ENCODE assay signal across 1 cellular context in genomic region chr19:55333870-55334269, GRCh38.
A peak's percentile ranks its signal among the peaks of the same experiment; 100 is the strongest.
TF ChIP-seq lines count a peak whose summit lies in the region.

No MANE protein-coding gene starts in this region.

TF ChIP-seq in HepG2, 621 proteins besides CTCF, POLR2A, EP300 and RAD21 (continued from another document and continues in another):
- no peak for TF ChIP-seq IRF1 (CRISPR knock-in tag; IDR thresholded peaks at IDR 0.05; ENCODE audit: low read depth)
- no peak for TF ChIP-seq U2AF1 (optimal IDR thresholded peaks at IDR 0.05; ENCODE audit: low read depth, low read length)
- TF ChIP-seq, protein P1, sequence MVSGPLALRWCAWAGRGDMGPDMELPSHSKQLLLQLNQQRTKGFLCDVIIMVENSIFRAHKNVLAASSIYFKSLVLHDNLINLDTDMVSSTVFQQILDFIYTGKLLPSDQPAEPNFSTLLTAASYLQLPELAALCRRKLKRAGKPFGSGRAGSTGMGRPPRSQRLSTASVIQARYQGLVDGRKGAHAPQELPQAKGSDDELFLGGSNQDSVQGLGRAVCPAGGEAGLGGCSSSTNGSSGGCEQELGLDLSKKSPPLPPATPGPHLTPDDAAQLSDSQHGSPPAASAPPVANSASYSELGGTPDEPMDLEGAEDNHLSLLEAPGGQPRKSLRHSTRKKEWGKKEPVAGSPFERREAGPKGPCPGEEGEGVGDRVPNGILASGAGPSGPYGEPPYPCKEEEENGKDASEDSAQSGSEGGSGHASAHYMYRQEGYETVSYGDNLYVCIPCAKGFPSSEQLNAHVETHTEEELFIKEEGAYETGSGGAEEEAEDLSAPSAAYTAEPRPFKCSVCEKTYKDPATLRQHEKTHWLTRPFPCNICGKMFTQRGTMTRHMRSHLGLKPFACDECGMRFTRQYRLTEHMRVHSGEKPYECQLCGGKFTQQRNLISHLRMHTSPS (CRISPR knock-in tag; IDR thresholded peaks at IDR 0.05; ENCODE audit: low read depth) = 0 out of 2 replicates have a peak, but pooled peaks have one; percentile 22
- TF ChIP-seq ZNF784 (CRISPR knock-in tag; IDR thresholded peaks at IDR 0.05; ENCODE audit: borderline replicate concordance) = no peak
- no peak for TF ChIP-seq PTBP1 (IDR thresholded peaks at IDR 0.05; ENCODE audit: low read depth, low read length, poor library complexity, severe bottlenecking)
- TF ChIP-seq, protein P2, sequence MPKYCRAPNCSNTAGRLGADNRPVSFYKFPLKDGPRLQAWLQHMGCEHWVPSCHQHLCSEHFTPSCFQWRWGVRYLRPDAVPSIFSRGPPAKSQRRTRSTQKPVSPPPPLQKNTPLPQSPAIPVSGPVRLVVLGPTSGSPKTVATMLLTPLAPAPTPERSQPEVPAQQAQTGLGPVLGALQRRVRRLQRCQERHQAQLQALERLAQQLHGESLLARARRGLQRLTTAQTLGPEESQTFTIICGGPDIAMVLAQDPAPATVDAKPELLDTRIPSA (CRISPR knock-in tag; IDR thresholded peaks at IDR 0.05; ENCODE audit: borderline replicate concordance) = no peak
- TF ChIP-seq ATRX (CRISPR knock-in tag; IDR thresholded peaks at IDR 0.05; ENCODE audit: borderline replicate concordance) = no peak
- TF ChIP-seq NFIC (IDR thresholded peaks at IDR 0.05; ENCODE audit: low read length) = no peak
- peak; percentile 57; the same call in 1 of the 2 replicates for TF ChIP-seq RARA (CRISPR knock-in tag; IDR thresholded peaks at IDR 0.05)
- no peak for TF ChIP-seq ZNF24 (IDR thresholded peaks at IDR 0.05)
- TF ChIP-seq, protein P3, sequence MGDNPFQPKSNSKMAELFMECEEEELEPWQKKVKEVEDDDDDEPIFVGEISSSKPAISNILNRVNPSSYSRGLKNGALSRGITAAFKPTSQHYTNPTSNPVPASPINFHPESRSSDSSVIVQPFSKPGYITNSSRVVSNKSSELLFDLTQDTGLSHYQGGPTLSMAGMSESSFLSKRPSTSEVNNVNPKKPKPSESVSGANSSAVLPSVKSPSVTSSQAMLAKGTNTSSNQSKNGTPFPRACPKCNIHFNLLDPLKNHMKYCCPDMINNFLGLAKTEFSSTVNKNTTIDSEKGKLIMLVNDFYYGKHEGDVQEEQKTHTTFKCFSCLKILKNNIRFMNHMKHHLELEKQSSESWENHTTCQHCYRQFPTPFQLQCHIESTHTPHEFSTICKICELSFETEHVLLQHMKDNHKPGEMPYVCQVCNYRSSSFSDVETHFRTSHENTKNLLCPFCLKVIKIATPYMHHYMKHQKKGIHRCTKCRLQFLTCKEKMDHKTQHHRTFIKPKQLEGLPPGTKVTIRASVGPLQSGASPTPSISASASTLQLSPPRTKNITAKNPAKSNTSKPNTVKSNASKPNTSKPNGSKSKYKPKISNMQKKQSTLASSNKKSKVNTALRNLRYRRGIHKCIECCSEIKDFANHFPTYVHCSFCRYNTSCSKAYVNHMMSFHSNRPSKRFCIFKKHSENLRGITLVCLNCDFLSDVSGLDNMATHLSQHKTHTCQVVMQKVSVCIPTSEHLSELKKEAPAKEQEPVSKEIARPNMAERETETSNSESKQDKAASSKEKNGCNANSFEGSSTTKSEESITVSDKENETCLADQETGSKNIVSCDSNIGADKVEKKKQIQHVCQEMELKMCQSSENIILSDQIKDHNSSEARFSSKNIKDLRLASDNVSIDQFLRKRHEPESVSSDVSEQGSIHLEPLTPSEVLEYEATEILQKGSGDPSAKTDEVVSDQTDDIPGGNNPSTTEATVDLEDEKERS (CRISPR knock-in tag; IDR thresholded peaks at IDR 0.05) = peak; percentile 48; the same call in 1 of the 2 replicates
- TF ChIP-seq SMARCE1 (IDR thresholded peaks at IDR 0.05; ENCODE audit: borderline replicate concordance) = no peak
- TF ChIP-seq RBAK (CRISPR knock-in tag; IDR thresholded peaks at IDR 0.05) = no peak
- TF ChIP-seq GTF3A (CRISPR knock-in tag; conservative IDR thresholded peaks at IDR 0.05) = no peak
- peak; percentile 77 for TF ChIP-seq SALL1 (CRISPR knock-in tag; IDR thresholded peaks at IDR 0.05)
- TF ChIP-seq EHMT2 (IDR thresholded peaks at IDR 0.05; ENCODE audit: borderline replicate concordance, low read depth, low read length) = no peak
- TF ChIP-seq ZBTB49 (CRISPR knock-in tag; IDR thresholded peaks at IDR 0.05; ENCODE audit: borderline replicate concordance) = no peak
- TF ChIP-seq ZNF232 (CRISPR knock-in tag; IDR thresholded peaks at IDR 0.05; ENCODE audit: borderline replicate concordance) = no peak
- no peak for TF ChIP-seq TCF12 (IDR thresholded peaks at IDR 0.05)
- no peak for TF ChIP-seq TCF12 (CRISPR knock-in tag; IDR thresholded peaks at IDR 0.05)
- no peak for TF ChIP-seq ZNF296 (CRISPR knock-in tag; conservative IDR thresholded peaks at IDR 0.05)
- no peak for TF ChIP-seq MTF2 (CRISPR knock-in tag; IDR thresholded peaks at IDR 0.05; ENCODE audit: borderline replicate concordance)
- no peak for TF ChIP-seq ZNF556 (CRISPR knock-in tag; IDR thresholded peaks at IDR 0.05; ENCODE audit: borderline replicate concordance)
- TF ChIP-seq TARDBP (CRISPR knock-in tag; IDR thresholded peaks at IDR 0.05) = 0 out of 2 replicates have a peak, but pooled peaks have one; percentile 25
- TF ChIP-seq ZNF614 (CRISPR knock-in tag; IDR thresholded peaks at IDR 0.05; ENCODE audit: borderline replicate concordance) = 0 out of 2 replicates have a peak, but pooled peaks have one; percentile 39
- TF ChIP-seq ZNF543 (CRISPR knock-in tag; IDR thresholded peaks at IDR 0.05) = no peak
- no peak for TF ChIP-seq ZNF275 (CRISPR knock-in tag; IDR thresholded peaks at IDR 0.05; ENCODE audit: borderline replicate concordance)
- TF ChIP-seq BCL3 (CRISPR knock-in tag; IDR thresholded peaks at IDR 0.05) = no peak
- TF ChIP-seq ISL2 (CRISPR knock-in tag; IDR thresholded peaks at IDR 0.05) = peak; percentile 32; the same call in 1 of the 2 replicates
- peak; percentile 55; the same call in 1 of the 2 replicates for TF ChIP-seq MXD4 (CRISPR knock-in tag; IDR thresholded peaks at IDR 0.05)
- TF ChIP-seq ZNF512B (CRISPR knock-in tag; IDR thresholded peaks at IDR 0.05; ENCODE audit: borderline replicate concordance) = no peak
- TF ChIP-seq, protein P4, sequence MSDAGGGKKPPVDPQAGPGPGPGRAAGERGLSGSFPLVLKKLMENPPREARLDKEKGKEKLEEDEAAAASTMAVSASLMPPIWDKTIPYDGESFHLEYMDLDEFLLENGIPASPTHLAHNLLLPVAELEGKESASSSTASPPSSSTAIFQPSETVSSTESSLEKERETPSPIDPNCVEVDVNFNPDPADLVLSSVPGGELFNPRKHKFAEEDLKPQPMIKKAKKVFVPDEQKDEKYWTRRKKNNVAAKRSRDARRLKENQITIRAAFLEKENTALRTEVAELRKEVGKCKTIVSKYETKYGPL (CRISPR knock-in tag; IDR thresholded peaks at IDR 0.05) = no peak; the same call in 1 of the 2 replicates
- peak; percentile 68 for TF ChIP-seq IRF2 (CRISPR knock-in tag; IDR thresholded peaks at IDR 0.05)
- no peak for TF ChIP-seq HIVEP1 (CRISPR knock-in tag; IDR thresholded peaks at IDR 0.05)
- no peak for TF ChIP-seq LCORL (IDR thresholded peaks at IDR 0.05)
- TF ChIP-seq LCORL (CRISPR knock-in tag; IDR thresholded peaks at IDR 0.05) = peak; percentile 82
- peak; percentile 83 for TF ChIP-seq POLR2G (IDR thresholded peaks at IDR 0.05; ENCODE audit: low read depth, low read length)
- TF ChIP-seq, protein P5, sequence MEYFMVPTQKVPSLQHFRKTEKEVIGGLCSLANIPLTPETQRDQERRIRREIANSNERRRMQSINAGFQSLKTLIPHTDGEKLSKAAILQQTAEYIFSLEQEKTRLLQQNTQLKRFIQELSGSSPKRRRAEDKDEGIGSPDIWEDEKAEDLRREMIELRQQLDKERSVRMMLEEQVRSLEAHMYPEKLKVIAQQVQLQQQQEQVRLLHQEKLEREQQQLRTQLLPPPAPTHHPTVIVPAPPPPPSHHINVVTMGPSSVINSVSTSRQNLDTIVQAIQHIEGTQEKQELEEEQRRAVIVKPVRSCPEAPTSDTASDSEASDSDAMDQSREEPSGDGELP (IDR thresholded peaks at IDR 0.05; ENCODE audit: borderline replicate concordance, low read depth) = peak; percentile 90; the same call in 1 of the 2 replicates
- peak; percentile 60 for TF ChIP-seq TBL1XR1 (IDR thresholded peaks at IDR 0.05; ENCODE audit: borderline replicate concordance, low read length, partially characterized antibody)
- TF ChIP-seq ZNF335 (CRISPR knock-in tag; IDR thresholded peaks at IDR 0.05) = no peak
- no peak for TF ChIP-seq AGO1 (IDR thresholded peaks at IDR 0.05; ENCODE audit: low read depth, low read length, poor library complexity, severe bottlenecking)
- no peak for TF ChIP-seq HOXA9 (CRISPR knock-in tag; IDR thresholded peaks at IDR 0.05; ENCODE audit: borderline replicate concordance)
- no peak for TF ChIP-seq MTA1 (CRISPR knock-in tag; IDR thresholded peaks at IDR 0.05; ENCODE audit: borderline replicate concordance)
- no peak for TF ChIP-seq IRX3 (CRISPR knock-in tag; IDR thresholded peaks at IDR 0.05; ENCODE audit: borderline replicate concordance, low read depth)
- TF ChIP-seq, protein P6, sequence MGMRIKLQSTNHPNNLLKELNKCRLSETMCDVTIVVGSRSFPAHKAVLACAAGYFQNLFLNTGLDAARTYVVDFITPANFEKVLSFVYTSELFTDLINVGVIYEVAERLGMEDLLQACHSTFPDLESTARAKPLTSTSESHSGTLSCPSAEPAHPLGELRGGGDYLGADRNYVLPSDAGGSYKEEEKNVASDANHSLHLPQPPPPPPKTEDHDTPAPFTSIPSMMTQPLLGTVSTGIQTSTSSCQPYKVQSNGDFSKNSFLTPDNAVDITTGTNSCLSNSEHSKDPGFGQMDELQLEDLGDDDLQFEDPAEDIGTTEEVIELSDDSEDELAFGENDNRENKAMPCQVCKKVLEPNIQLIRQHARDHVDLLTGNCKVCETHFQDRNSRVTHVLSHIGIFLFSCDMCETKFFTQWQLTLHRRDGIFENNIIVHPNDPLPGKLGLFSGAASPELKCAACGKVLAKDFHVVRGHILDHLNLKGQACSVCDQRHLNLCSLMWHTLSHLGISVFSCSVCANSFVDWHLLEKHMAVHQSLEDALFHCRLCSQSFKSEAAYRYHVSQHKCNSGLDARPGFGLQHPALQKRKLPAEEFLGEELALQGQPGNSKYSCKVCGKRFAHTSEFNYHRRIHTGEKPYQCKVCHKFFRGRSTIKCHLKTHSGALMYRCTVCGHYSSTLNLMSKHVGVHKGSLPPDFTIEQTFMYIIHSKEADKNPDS (CRISPR knock-in tag; IDR thresholded peaks at IDR 0.05) = no peak
